ENCODE assay signal across 1 cellular context in the genomic region with DNA sequence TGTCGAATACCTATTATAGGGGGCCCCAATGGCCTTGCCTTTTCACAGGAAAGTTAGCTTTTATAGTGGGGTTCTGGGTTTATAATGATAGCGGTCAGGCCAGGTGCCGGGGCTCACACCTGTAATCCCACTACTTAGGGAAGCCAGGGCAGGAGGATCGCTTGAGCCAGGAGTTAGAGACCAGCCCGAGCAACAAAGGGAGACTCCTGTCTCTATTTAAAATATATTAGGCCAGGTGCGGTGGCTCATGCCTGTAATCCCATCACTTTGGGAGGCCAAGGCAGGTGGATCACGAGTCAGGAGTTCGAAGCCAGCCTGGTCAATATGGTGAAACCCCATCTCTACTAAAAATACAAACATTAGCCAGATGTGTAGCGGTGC.
TF ChIP-seq lines count a peak whose summit lies in the region.

No MANE protein-coding gene starts in this region.

TF ChIP-seq in GM23338, 12 proteins besides CTCF, POLR2A, EP300 and RAD21:
- TF ChIP-seq, protein P1, sequence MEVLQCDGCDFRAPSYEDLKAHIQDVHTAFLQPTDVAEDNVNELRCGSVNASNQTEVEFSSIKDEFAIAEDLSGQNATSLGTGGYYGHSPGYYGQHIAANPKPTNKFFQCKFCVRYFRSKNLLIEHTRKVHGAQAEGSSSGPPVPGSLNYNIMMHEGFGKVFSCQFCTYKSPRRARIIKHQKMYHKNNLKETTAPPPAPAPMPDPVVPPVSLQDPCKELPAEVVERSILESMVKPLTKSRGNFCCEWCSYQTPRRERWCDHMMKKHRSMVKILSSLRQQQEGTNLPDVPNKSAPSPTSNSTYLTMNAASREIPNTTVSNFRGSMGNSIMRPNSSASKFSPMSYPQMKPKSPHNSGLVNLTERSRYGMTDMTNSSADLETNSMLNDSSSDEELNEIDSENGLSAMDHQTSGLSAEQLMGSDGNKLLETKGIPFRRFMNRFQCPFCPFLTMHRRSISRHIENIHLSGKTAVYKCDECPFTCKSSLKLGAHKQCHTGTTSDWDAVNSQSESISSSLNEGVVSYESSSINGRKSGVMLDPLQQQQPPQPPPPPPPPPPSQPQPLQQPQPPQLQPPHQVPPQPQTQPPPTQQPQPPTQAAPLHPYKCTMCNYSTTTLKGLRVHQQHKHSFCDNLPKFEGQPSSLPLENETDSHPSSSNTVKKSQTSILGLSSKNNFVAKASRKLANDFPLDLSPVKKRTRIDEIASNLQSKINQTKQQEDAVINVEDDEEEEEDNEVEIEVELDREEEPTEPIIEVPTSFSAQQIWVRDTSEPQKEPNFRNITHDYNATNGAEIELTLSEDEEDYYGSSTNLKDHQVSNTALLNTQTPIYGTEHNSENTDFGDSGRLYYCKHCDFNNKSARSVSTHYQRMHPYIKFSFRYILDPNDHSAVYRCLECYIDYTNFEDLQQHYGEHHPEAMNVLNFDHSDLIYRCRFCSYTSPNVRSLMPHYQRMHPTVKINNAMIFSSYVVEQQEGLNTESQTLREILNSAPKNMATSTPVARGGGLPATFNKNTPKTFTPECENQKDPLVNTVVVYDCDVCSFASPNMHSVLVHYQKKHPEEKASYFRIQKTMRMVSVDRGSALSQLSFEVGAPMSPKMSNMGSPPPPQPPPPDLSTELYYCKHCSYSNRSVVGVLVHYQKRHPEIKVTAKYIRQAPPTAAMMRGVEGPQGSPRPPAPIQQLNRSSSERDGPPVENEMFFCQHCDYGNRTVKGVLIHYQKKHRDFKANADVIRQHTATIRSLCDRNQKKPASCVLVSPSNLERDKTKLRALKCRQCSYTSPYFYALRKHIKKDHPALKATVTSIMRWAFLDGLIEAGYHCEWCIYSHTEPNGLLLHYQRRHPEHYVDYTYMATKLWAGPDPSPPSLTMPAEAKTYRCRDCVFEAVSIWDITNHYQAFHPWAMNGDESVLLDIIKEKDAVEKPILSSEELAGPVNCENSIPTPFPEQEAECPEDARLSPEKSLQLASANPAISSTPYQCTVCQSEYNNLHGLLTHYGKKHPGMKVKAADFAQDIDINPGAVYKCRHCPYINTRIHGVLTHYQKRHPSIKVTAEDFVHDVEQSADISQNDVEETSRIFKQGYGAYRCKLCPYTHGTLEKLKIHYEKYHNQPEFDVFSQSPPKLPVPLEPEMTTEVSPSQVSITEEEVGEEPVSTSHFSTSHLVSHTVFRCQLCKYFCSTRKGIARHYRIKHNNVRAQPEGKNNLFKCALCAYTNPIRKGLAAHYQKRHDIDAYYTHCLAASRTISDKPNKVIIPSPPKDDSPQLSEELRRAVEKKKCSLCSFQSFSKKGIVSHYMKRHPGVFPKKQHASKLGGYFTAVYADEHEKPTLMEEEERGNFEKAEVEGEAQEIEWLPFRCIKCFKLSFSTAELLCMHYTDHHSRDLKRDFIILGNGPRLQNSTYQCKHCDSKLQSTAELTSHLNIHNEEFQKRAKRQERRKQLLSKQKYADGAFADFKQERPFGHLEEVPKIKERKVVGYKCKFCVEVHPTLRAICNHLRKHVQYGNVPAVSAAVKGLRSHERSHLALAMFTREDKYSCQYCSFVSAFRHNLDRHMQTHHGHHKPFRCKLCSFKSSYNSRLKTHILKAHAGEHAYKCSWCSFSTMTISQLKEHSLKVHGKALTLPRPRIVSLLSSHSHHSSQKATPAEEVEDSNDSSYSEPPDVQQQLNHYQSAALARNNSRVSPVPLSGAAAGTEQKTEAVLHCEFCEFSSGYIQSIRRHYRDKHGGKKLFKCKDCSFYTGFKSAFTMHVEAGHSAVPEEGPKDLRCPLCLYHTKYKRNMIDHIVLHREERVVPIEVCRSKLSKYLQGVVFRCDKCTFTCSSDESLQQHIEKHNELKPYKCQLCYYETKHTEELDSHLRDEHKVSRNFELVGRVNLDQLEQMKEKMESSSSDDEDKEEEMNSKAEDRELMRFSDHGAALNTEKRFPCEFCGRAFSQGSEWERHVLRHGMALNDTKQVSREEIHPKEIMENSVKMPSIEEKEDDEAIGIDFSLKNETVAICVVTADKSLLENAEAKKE (CRISPR knock-in tag; IDR thresholded peaks at IDR 0.05) = no peak
- no peak for TF ChIP-seq POLR2AphosphoS5 (IDR thresholded peaks at IDR 0.05; ENCODE audit: low read depth)
- TF ChIP-seq STAT1 (IDR thresholded peaks at IDR 0.05; ENCODE audit: unreplicated experiment) = no peak
- no peak for TF ChIP-seq ZNF331 (CRISPR knock-in tag; IDR thresholded peaks at IDR 0.05; ENCODE audit: low read depth)
- no peak for TF ChIP-seq CREB1 (CRISPR knock-in tag; IDR thresholded peaks at IDR 0.05; ENCODE audit: low read depth)
- TF ChIP-seq, protein P2, sequence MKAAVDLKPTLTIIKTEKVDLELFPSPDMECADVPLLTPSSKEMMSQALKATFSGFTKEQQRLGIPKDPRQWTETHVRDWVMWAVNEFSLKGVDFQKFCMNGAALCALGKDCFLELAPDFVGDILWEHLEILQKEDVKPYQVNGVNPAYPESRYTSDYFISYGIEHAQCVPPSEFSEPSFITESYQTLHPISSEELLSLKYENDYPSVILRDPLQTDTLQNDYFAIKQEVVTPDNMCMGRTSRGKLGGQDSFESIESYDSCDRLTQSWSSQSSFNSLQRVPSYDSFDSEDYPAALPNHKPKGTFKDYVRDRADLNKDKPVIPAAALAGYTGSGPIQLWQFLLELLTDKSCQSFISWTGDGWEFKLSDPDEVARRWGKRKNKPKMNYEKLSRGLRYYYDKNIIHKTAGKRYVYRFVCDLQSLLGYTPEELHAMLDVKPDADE (IDR thresholded peaks at IDR 0.05) = no peak
- TF ChIP-seq ZNF114 (CRISPR knock-in tag; IDR thresholded peaks at IDR 0.05) = no peak
- no peak for TF ChIP-seq NANOG (IDR thresholded peaks at IDR 0.05; ENCODE audit: borderline replicate concordance)
- TF ChIP-seq, protein P3, sequence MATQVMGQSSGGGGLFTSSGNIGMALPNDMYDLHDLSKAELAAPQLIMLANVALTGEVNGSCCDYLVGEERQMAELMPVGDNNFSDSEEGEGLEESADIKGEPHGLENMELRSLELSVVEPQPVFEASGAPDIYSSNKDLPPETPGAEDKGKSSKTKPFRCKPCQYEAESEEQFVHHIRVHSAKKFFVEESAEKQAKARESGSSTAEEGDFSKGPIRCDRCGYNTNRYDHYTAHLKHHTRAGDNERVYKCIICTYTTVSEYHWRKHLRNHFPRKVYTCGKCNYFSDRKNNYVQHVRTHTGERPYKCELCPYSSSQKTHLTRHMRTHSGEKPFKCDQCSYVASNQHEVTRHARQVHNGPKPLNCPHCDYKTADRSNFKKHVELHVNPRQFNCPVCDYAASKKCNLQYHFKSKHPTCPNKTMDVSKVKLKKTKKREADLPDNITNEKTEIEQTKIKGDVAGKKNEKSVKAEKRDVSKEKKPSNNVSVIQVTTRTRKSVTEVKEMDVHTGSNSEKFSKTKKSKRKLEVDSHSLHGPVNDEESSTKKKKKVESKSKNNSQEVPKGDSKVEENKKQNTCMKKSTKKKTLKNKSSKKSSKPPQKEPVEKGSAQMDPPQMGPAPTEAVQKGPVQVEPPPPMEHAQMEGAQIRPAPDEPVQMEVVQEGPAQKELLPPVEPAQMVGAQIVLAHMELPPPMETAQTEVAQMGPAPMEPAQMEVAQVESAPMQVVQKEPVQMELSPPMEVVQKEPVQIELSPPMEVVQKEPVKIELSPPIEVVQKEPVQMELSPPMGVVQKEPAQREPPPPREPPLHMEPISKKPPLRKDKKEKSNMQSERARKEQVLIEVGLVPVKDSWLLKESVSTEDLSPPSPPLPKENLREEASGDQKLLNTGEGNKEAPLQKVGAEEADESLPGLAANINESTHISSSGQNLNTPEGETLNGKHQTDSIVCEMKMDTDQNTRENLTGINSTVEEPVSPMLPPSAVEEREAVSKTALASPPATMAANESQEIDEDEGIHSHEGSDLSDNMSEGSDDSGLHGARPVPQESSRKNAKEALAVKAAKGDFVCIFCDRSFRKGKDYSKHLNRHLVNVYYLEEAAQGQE (IDR thresholded peaks at IDR 0.05; ENCODE audit: unreplicated experiment) = no peak
- no peak for TF ChIP-seq EZH2phosphoT487 (IDR thresholded peaks at IDR 0.05; ENCODE audit: unreplicated experiment)
- no peak for TF ChIP-seq JUNB (IDR thresholded peaks at IDR 0.05; ENCODE audit: unreplicated experiment)
- no peak for TF ChIP-seq EZH2 (IDR thresholded peaks at IDR 0.05; ENCODE audit: low read depth, unreplicated experiment)
TF ChIP-seq in GM23338: peak in this region for 0.
